ENCODE assay signal across 1 cellular context in the genomic region with DNA sequence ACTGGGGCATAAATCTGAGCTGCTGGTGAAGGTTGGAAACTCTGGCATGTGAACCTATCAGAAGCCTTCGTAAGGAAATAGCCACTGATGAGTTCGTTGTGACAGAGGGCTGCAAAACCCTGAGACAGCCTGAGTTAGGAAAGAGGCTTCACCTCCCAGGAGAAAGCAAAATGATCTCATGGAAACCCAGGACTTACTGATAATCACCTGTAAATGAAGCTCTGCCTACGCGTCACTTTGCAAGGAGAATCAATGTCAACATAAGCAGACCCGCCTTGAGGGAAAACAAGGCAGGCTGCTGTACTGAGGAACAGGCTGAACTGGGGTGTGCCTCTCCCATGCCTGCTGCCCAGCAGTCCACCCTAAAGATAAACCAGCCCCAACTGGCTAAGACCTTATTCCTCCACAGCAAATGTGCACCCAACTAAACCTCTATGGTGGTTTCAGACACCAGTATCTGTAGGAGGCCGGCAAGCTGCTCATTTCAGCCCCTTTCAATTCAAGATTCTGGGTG.
TF ChIP-seq lines count a peak whose summit lies in the region.

No MANE protein-coding gene starts in this region.

TF ChIP-seq in IMR-90, 13 proteins besides CTCF, POLR2A, EP300 and RAD21:
- TF ChIP-seq RCOR1 (IDR thresholded peaks at IDR 0.05; ENCODE audit: insufficient replicate concordance, low read length) = no peak
- TF ChIP-seq NFE2L2 (IDR thresholded peaks at IDR 0.05; ENCODE audit: low read depth, low read length) = no peak
- TF ChIP-seq CHD1 (IDR thresholded peaks at IDR 0.05; ENCODE audit: low read depth, low read length) = no peak
- TF ChIP-seq FOS (IDR thresholded peaks at IDR 0.05; ENCODE audit: low read depth, low read length) = no peak
- no peak for TF ChIP-seq MAFK (IDR thresholded peaks at IDR 0.05; ENCODE audit: low read depth, low read length)
- no peak for TF ChIP-seq SMC3 (IDR thresholded peaks at IDR 0.05; ENCODE audit: low read depth, low read length)
- TF ChIP-seq, protein P1, sequence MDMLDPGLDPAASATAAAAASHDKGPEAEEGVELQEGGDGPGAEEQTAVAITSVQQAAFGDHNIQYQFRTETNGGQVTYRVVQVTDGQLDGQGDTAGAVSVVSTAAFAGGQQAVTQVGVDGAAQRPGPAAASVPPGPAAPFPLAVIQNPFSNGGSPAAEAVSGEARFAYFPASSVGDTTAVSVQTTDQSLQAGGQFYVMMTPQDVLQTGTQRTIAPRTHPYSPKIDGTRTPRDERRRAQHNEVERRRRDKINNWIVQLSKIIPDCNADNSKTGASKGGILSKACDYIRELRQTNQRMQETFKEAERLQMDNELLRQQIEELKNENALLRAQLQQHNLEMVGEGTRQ (IDR thresholded peaks at IDR 0.05; ENCODE audit: low read depth, low read length) = no peak
- TF ChIP-seq RFX5 (IDR thresholded peaks at IDR 0.05; ENCODE audit: low read depth, low read length) = no peak
- TF ChIP-seq MAZ (IDR thresholded peaks at IDR 0.05; ENCODE audit: borderline replicate concordance, low read depth, low read length) = no peak
- TF ChIP-seq, protein P2, sequence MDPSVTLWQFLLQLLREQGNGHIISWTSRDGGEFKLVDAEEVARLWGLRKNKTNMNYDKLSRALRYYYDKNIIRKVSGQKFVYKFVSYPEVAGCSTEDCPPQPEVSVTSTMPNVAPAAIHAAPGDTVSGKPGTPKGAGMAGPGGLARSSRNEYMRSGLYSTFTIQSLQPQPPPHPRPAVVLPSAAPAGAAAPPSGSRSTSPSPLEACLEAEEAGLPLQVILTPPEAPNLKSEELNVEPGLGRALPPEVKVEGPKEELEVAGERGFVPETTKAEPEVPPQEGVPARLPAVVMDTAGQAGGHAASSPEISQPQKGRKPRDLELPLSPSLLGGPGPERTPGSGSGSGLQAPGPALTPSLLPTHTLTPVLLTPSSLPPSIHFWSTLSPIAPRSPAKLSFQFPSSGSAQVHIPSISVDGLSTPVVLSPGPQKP (IDR thresholded peaks at IDR 0.05; ENCODE audit: borderline replicate concordance, low read depth, low read length) = no peak
- no peak for TF ChIP-seq MXI1 (IDR thresholded peaks at IDR 0.05; ENCODE audit: borderline replicate concordance, low read depth, low read length)
- no peak for TF ChIP-seq CEBPB (IDR thresholded peaks at IDR 0.05; ENCODE audit: low read depth, low read length)
- no peak for TF ChIP-seq BHLHE40 (IDR thresholded peaks at IDR 0.05; ENCODE audit: low read depth, low read length)
